ENCODE assay signal across 2 cellular contexts in genomic region chr10:52853704-52854103, GRCh38.
TF ChIP-seq lines count a peak whose summit lies in the region.

No MANE protein-coding gene starts in this region.

TF ChIP-seq in SK-N-SH, 30 proteins besides CTCF, POLR2A, EP300 and RAD21 (continued from another document):
- TF ChIP-seq, protein P1, sequence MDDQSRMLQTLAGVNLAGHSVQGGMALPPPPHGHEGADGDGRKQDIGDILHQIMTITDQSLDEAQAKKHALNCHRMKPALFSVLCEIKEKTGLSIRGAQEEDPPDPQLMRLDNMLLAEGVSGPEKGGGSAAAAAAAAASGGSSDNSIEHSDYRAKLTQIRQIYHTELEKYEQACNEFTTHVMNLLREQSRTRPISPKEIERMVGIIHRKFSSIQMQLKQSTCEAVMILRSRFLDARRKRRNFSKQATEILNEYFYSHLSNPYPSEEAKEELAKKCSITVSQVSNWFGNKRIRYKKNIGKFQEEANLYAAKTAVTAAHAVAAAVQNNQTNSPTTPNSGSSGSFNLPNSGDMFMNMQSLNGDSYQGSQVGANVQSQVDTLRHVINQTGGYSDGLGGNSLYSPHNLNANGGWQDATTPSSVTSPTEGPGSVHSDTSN (IDR thresholded peaks at IDR 0.05) = no peak
- TF ChIP-seq, protein P2, sequence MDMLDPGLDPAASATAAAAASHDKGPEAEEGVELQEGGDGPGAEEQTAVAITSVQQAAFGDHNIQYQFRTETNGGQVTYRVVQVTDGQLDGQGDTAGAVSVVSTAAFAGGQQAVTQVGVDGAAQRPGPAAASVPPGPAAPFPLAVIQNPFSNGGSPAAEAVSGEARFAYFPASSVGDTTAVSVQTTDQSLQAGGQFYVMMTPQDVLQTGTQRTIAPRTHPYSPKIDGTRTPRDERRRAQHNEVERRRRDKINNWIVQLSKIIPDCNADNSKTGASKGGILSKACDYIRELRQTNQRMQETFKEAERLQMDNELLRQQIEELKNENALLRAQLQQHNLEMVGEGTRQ (IDR thresholded peaks at IDR 0.05; ENCODE audit: borderline replicate concordance, low read depth, low read length) = no peak
- no peak for TF ChIP-seq ELF1 (IDR thresholded peaks at IDR 0.05)
- TF ChIP-seq RXRA (IDR thresholded peaks at IDR 0.05; ENCODE audit: borderline replicate concordance, low read depth) = no peak
- TF ChIP-seq TAF1 (IDR thresholded peaks at IDR 0.05; ENCODE audit: borderline replicate concordance, low read depth, low read length) = no peak
- TF ChIP-seq MEF2A (IDR thresholded peaks at IDR 0.05; ENCODE audit: borderline replicate concordance, low read depth) = no peak
- TF ChIP-seq CHD2 (IDR thresholded peaks at IDR 0.05; ENCODE audit: low read length, partially characterized antibody) = no peak
- TF ChIP-seq SIN3A (IDR thresholded peaks at IDR 0.05; ENCODE audit: borderline replicate concordance, low read depth, low read length) = no peak
- no peak for TF ChIP-seq USF1 (IDR thresholded peaks at IDR 0.05; ENCODE audit: borderline replicate concordance, low read depth)
- TF ChIP-seq GABPA (IDR thresholded peaks at IDR 0.05; ENCODE audit: low read depth) = no peak
- TF ChIP-seq YY1 (IDR thresholded peaks at IDR 0.05; ENCODE audit: low read depth) = no peak
- TF ChIP-seq NFIC (IDR thresholded peaks at IDR 0.05; ENCODE audit: borderline replicate concordance) = no peak
- no peak for TF ChIP-seq MXI1 (IDR thresholded peaks at IDR 0.05; ENCODE audit: low read depth, low read length)
- TF ChIP-seq, protein P3, sequence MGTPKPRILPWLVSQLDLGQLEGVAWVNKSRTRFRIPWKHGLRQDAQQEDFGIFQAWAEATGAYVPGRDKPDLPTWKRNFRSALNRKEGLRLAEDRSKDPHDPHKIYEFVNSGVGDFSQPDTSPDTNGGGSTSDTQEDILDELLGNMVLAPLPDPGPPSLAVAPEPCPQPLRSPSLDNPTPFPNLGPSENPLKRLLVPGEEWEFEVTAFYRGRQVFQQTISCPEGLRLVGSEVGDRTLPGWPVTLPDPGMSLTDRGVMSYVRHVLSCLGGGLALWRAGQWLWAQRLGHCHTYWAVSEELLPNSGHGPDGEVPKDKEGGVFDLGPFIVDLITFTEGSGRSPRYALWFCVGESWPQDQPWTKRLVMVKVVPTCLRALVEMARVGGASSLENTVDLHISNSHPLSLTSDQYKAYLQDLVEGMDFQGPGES (IDR thresholded peaks at IDR 0.05; ENCODE audit: low read depth, low read length) = no peak
- no peak for TF ChIP-seq EZH2phosphoT487 (IDR thresholded peaks at IDR 0.05; ENCODE audit: borderline replicate concordance, low read depth)

TF ChIP-seq in SK-N-SH treated with all-trans-retinoic acid at 6 μM for 48 hours, 23 proteins besides CTCF, POLR2A, EP300 and RAD21 (continued from another document):
- TF ChIP-seq, protein P4, sequence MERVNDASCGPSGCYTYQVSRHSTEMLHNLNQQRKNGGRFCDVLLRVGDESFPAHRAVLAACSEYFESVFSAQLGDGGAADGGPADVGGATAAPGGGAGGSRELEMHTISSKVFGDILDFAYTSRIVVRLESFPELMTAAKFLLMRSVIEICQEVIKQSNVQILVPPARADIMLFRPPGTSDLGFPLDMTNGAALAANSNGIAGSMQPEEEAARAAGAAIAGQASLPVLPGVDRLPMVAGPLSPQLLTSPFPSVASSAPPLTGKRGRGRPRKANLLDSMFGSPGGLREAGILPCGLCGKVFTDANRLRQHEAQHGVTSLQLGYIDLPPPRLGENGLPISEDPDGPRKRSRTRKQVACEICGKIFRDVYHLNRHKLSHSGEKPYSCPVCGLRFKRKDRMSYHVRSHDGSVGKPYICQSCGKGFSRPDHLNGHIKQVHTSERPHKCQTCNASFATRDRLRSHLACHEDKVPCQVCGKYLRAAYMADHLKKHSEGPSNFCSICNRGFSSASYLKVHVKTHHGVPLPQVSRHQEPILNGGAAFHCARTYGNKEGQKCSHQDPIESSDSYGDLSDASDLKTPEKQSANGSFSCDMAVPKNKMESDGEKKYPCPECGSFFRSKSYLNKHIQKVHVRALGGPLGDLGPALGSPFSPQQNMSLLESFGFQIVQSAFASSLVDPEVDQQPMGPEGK (CRISPR knock-in tag; IDR thresholded peaks at IDR 0.05; ENCODE audit: borderline replicate concordance) = no peak
- TF ChIP-seq, protein P5, sequence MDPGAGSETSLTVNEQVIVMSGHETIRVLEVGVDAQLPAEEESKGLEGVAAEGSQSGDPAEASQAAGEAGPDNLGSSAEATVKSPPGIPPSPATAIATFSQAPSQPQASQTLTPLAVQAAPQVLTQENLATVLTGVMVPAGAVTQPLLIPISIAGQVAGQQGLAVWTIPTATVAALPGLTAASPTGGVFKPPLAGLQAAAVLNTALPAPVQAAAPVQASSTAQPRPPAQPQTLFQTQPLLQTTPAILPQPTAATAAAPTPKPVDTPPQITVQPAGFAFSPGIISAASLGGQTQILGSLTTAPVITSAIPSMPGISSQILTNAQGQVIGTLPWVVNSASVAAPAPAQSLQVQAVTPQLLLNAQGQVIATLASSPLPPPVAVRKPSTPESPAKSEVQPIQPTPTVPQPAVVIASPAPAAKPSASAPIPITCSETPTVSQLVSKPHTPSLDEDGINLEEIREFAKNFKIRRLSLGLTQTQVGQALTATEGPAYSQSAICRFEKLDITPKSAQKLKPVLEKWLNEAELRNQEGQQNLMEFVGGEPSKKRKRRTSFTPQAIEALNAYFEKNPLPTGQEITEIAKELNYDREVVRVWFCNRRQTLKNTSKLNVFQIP (CRISPR knock-in tag; IDR thresholded peaks at IDR 0.05; ENCODE audit: borderline replicate concordance, low read depth) = no peak
- no peak for TF ChIP-seq ISL1 (CRISPR knock-in tag; IDR thresholded peaks at IDR 0.05)
- no peak for TF ChIP-seq GLIS3 (CRISPR knock-in tag; IDR thresholded peaks at IDR 0.05)
- TF ChIP-seq CSDC2 (CRISPR knock-in tag; IDR thresholded peaks at IDR 0.05) = no peak
- no peak for TF ChIP-seq ZNF565 (CRISPR knock-in tag; conservative IDR thresholded peaks at IDR 0.05; ENCODE audit: low read depth)
- TF ChIP-seq TOX (CRISPR knock-in tag; IDR thresholded peaks at IDR 0.05; ENCODE audit: borderline replicate concordance) = no peak
- no peak for TF ChIP-seq ARNTL (CRISPR knock-in tag; IDR thresholded peaks at IDR 0.05; ENCODE audit: borderline replicate concordance, low read depth)
- TF ChIP-seq, protein P6, sequence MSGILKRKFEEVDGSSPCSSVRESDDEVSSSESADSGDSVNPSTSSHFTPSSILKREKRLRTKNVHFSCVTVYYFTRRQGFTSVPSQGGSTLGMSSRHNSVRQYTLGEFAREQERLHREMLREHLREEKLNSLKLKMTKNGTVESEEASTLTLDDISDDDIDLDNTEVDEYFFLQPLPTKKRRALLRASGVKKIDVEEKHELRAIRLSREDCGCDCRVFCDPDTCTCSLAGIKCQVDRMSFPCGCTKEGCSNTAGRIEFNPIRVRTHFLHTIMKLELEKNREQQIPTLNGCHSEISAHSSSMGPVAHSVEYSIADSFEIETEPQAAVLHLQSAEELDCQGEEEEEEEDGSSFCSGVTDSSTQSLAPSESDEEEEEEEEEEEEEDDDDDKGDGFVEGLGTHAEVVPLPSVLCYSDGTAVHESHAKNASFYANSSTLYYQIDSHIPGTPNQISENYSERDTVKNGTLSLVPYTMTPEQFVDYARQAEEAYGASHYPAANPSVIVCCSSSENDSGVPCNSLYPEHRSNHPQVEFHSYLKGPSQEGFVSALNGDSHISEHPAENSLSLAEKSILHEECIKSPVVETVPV (CRISPR knock-in tag; IDR thresholded peaks at IDR 0.05) = no peak
- TF ChIP-seq ESRRG (CRISPR knock-in tag; IDR thresholded peaks at IDR 0.05) = no peak
- TF ChIP-seq TCF4 (CRISPR knock-in tag; IDR thresholded peaks at IDR 0.05; ENCODE audit: borderline replicate concordance) = no peak
- TF ChIP-seq ZNF70 (CRISPR knock-in tag; IDR thresholded peaks at IDR 0.05) = no peak
- no peak for TF ChIP-seq BACH2 (CRISPR knock-in tag; IDR thresholded peaks at IDR 0.05; ENCODE audit: borderline replicate concordance)
- no peak for TF ChIP-seq RARB (CRISPR knock-in tag; IDR thresholded peaks at IDR 0.05)
- TF ChIP-seq SNAI2 (CRISPR knock-in tag; IDR thresholded peaks at IDR 0.05) = no peak
